8 cellular contexts compared by ENCODE assay signal in genomic region chr18:65938592-65939372, GRCh38.
DNase-seq lines count a peak whose midpoint lies in the region; ATAC-seq, FAIRE-seq and TF ChIP-seq lines count a peak whose summit lies in the region.

No MANE protein-coding gene starts in this region.

- no peaks in the 10 kb centered on the region for H4K20me1 ChIP-seq in H1 (replicated peaks in 1 of 2; ENCODE audit: control insufficient read depth in 1 of 2, insufficient read depth in 2 of 2, low read length in 2 of 2)

- H3K27ac ChIP-seq in H1 (ENCODE audit: low read depth, low read length) (no peak overlapping the region), thyroid gland (no peak overlapping the region), aorta (ENCODE audit: low read depth in 1 of 2, low read length in 2 of 2) (no peak overlapping the region)

- H3K79me2 ChIP-seq in H1 (ENCODE audit: control insufficient read depth in 1 of 2, insufficient read depth in 2 of 2, low read length in 2 of 2), result no peaks in the 10 kb centered on the region

- ATAC-seq in HG03066 (IDR thresholded peaks at IDR 0.05; ENCODE audit: low read depth, unreplicated experiment), result peak; percentile 80
- ATAC-seq in aorta (ENCODE audit: low FRiP score), result no peak
- no peak for ATAC-seq in stimulated activated effector memory CD8-positive, alpha-beta T cell treated with anti-CD3 and anti-CD28 coated beads, Interleukin-12 subunit alpha, Interleukin-12 subunit beta, amount 100 ng/mL, for 72 hours

- no peak for TF ChIP-seq EP300 in H1 (IDR thresholded peaks at IDR 0.05; ENCODE audit: borderline replicate concordance in 1 of 2, low read depth in 2 of 2, low read length in 2 of 2)

- no peak overlapping the region for H4K8ac ChIP-seq in H1 (ENCODE audit: extremely low read depth, insufficient read depth, low read length)

- no peak for TF ChIP-seq POLR2A in H1 (IDR thresholded peaks at IDR 0.05; ENCODE audit: control extremely low read depth in 1 of 2, low read depth in 2 of 2, low read length in 2 of 2)
- no peak for TF ChIP-seq POLR2A in thyroid gland (IDR thresholded peaks at IDR 0.05)

- H3K4me1 Mint-ChIP-seq in stimulated activated effector memory CD8-positive, alpha-beta T cell treated with anti-CD3 and anti-CD28 coated beads, Interleukin-12 subunit alpha, Interleukin-12 subunit beta, amount 100 ng/mL, for 72 hours, result no peaks in the 10 kb centered on the region

- WGBS in H1 (ENCODE audit: extremely low coverage in 1 of 2, insufficient coverage in 1 of 2, insufficient read length in 1 of 2, insufficient replicate concordance in 2 of 2, low coverage in 1 of 2, low lambda C conversion rate in 2 of 2, missing lambda C conversion rate in 1 of 2), 2 experiments, result 74% methylated on average over 4 of the region's 4 CpGs; no CpG with 5 or more reads in 1 of the 2 experiments
- 82 to 86% methylated on average over 4 of the region's 4 CpGs for WGBS in thyroid gland, 2 donors
- WGBS in aorta, 2 donors, result 77 to 86% methylated on average over 4 of the region's 4 CpGs

- intact Hi-C loops in thyroid gland (cut with DNase I), result no loop called here
- intact Hi-C loops in aorta (cut with DNase I), result no loop called here

- H3K79me1 ChIP-seq in H1 (ENCODE audit: low read depth, low read length), result no peaks in the 10 kb centered on the region

- H2AK5ac ChIP-seq in H1 (ENCODE audit: low read depth, low read length), result no peak overlapping the region

- POLR2A ChIA-PET in H1 (lab: Charles Lee; ENCODE audit: partially characterized antibody), result no interaction called here

- no peak overlapping the region for H3K56ac ChIP-seq in H1 (replicated peaks; ENCODE audit: insufficient read length, low read depth, low read length)

- DNase-seq in activated T-cell treated with anti-CD3 and anti-CD28 coated beads for 48 hours (ENCODE audit: low read depth), result peak; percentile 0
- DNase-seq in activated T-cell treated with anti-CD3 and anti-CD28 coated beads for 4 hours, result no peak
- DNase-seq in NCI-H82 (lab: John Stamatoyannopoulos, UW), result peak; percentile 75
- peak; percentile 25 to 62 for DNase-seq in H1 (ENCODE audit: low read depth in 1 of 2, low spot score in 2 of 2)
- peak; percentile 4 to 15 for DNase-seq in thyroid gland
- DNase-seq in aorta, result no peak
- no peak for DNase-seq in stimulated activated effector memory CD8-positive, alpha-beta T cell treated with anti-CD3 and anti-CD28 coated beads, Interleukin-12 subunit alpha, Interleukin-12 subunit beta, amount 100 ng/mL, for 72 hours (ENCODE audit: low spot score in 2 of 2)

- no peaks in the 10 kb centered on the region for H3K23me2 ChIP-seq in H1 (ENCODE audit: low read depth, low read length)

- no peak overlapping the region for H3K18ac ChIP-seq in H1 (ENCODE audit: extremely low read depth, low read length)

- H2AFZ ChIP-seq in H1 (ENCODE audit: low read length), result no peak overlapping the region

- TF ChIP-seq CTCF in H1 (IDR thresholded peaks at IDR 0.05; ENCODE audit: control extremely low read depth in 1 of 3, insufficient read depth in 1 of 3, low read depth in 1 of 3, low read length in 3 of 3) (peak; percentile 2 to 81 (median 58)), thyroid gland (IDR thresholded peaks at IDR 0.05) (no peak)

- H3K9ac ChIP-seq in H1 (replicated peaks in 1 of 4; ENCODE audit: extremely low read depth in 1 of 4, low read depth in 3 of 4, low read length in 3 of 4), result no peak overlapping the region

- CTCF ChIA-PET in H1 (lab: Charles Lee; ENCODE audit: partially characterized antibody), result interaction anchor here (0.6 to 2.5 kb wide), 14 partner anchors 11 to 557 kb away, joined by 3 to 13 read pairs (median 4); no protein-coding TSS in a partner anchor

- no peak overlapping the region for H3K4me3 ChIP-seq in H1 (ENCODE audit: extremely low read depth in 1 of 4, insufficient read depth in 2 of 4, low read depth in 3 of 4, low read length in 4 of 4)
- H3K4me3 ChIP-seq in thyroid gland (replicated peaks in 1 of 3), result no peak overlapping the region
- H3K4me3 ChIP-seq in aorta (ENCODE audit: low read length in 2 of 2), result no peak overlapping the region

- no peak overlapping the region for H3K4me2 ChIP-seq in H1 (ENCODE audit: insufficient read depth in 1 of 2, low read depth in 2 of 2, low read length in 2 of 2)

- H3K4ac ChIP-seq in H1 (replicated peaks; ENCODE audit: insufficient read length, low read depth, low read length), result no peak overlapping the region

- H2BK20ac ChIP-seq in H1 (ENCODE audit: low read length), result no peak overlapping the region

- H3K27me3 ChIP-seq in H1 (replicated peaks in 1 of 4; ENCODE audit: control insufficient read depth in 3 of 4, extremely low read depth in 1 of 4, insufficient read depth in 3 of 4, low read length in 3 of 4), result no peaks in the 10 kb centered on the region
- no peaks in the 10 kb centered on the region for H3K27me3 ChIP-seq in thyroid gland
- H3K27me3 ChIP-seq in aorta (ENCODE audit: control insufficient read depth in 1 of 2, insufficient read depth in 2 of 2, low read length in 1 of 2), result no peaks in the 10 kb centered on the region

- H2BK5ac ChIP-seq in H1 (ENCODE audit: low read depth, low read length), result no peak overlapping the region

- no peaks in the 10 kb centered on the region for H3K9me3 ChIP-seq in H1 (ENCODE audit: insufficient read depth in 2 of 2, low read depth in 1 of 2, low read length in 1 of 2)
- no peaks in the 10 kb centered on the region for H3K9me3 ChIP-seq in thyroid gland
- peaks cover 1% of the 10 kb centered on the region for H3K9me3 ChIP-seq in aorta (ENCODE audit: control insufficient read depth, low read length)

- no peak overlapping the region for H3K14ac ChIP-seq in H1 (ENCODE audit: insufficient read length)

- H3K36me3 Mint-ChIP-seq in stimulated activated effector memory CD8-positive, alpha-beta T cell treated with anti-CD3 and anti-CD28 coated beads, Interleukin-12 subunit alpha, Interleukin-12 subunit beta, amount 100 ng/mL, for 72 hours, result no peaks in the 10 kb centered on the region

- H4K91ac ChIP-seq in H1 (replicated peaks; ENCODE audit: insufficient read length, low read length), result no peak overlapping the region

- no peak overlapping the region for H2BK15ac ChIP-seq in H1 (ENCODE audit: low read length)

- H3K23ac ChIP-seq in H1 (ENCODE audit: insufficient read length), result no peak overlapping the region

- H2BK120ac ChIP-seq in H1 (replicated peaks; ENCODE audit: low read depth, low read length), result no peak overlapping the region

- peak; percentile 74 to 77 for TF ChIP-seq RAD21 in H1 (IDR thresholded peaks at IDR 0.05 in 1 of 2, conservative IDR thresholded peaks at IDR 0.05 in 1 of 2; ENCODE audit: low read depth in 2 of 2, low read length in 2 of 2)

- H3K9me3 Mint-ChIP-seq in stimulated activated effector memory CD8-positive, alpha-beta T cell treated with anti-CD3 and anti-CD28 coated beads, Interleukin-12 subunit alpha, Interleukin-12 subunit beta, amount 100 ng/mL, for 72 hours, result peaks cover 29% of the 10 kb centered on the region

- H3K4me1 ChIP-seq in H1 (replicated peaks in 1 of 4; ENCODE audit: control insufficient read depth in 3 of 4, insufficient read depth in 4 of 4, low read length in 3 of 4) (peaks cover 0 to 8% (median 3%) of the 10 kb centered on the region in 4 experiments; a peak in 3 of 7 replicates), thyroid gland (no peaks in the 10 kb centered on the region), aorta (ENCODE audit: control insufficient read depth in 1 of 2, insufficient read depth in 2 of 2, low read length in 2 of 2) (no peaks in the 10 kb centered on the region)

- H3K27ac Mint-ChIP-seq in stimulated activated effector memory CD8-positive, alpha-beta T cell treated with anti-CD3 and anti-CD28 coated beads, Interleukin-12 subunit alpha, Interleukin-12 subunit beta, amount 100 ng/mL, for 72 hours, result no peak overlapping the region

- FAIRE-seq in H1 (lab: Jason Lieb, UNC), result peak; percentile 84

- H4K5ac ChIP-seq in H1 (ENCODE audit: insufficient read length, low read depth, low read length), result no peak overlapping the region

- no peak overlapping the region for H2BK12ac ChIP-seq in H1 (ENCODE audit: low read depth, low read length)

- H3K4me3 Mint-ChIP-seq in stimulated activated effector memory CD8-positive, alpha-beta T cell treated with anti-CD3 and anti-CD28 coated beads, Interleukin-12 subunit alpha, Interleukin-12 subunit beta, amount 100 ng/mL, for 72 hours, result no peak overlapping the region

- H3K36me3 ChIP-seq in H1 (ENCODE audit: control insufficient read depth in 2 of 4, insufficient read depth in 4 of 4, low read length in 3 of 4), result no peaks in the 10 kb centered on the region
- H3K36me3 ChIP-seq in thyroid gland, result no peaks in the 10 kb centered on the region
- H3K36me3 ChIP-seq in aorta (ENCODE audit: control insufficient read depth in 1 of 2, insufficient read depth in 2 of 2, low read length in 1 of 2), result no peaks in the 10 kb centered on the region

TF ChIP-seq in H1, 55 proteins besides CTCF, POLR2A, EP300 and RAD21:
- TF ChIP-seq SRF (IDR thresholded peaks at IDR 0.05; ENCODE audit: low read depth, low read length), result peak; percentile 70; the same call in 1 of the 2 replicates
- peak; percentile 87 for TF ChIP-seq YY1 (IDR thresholded peaks at IDR 0.05; ENCODE audit: low read depth, low read length)
- TF ChIP-seq POLR2AphosphoS5 (IDR thresholded peaks at IDR 0.05; ENCODE audit: low read depth, low read length), result no peak
- no peak for TF ChIP-seq BACH1 (IDR thresholded peaks at IDR 0.05; ENCODE audit: low read length)

Comparison
In these comparisons a context has a peak if more than half of its experiments do, and no peak if none do; other contexts are left out.
1. DNase-seq: peak in activated T-cell treated with anti-CD3 and anti-CD28 coated beads for 48 hours (single experiment), NCI-H82 (single experiment), H1 (2 of 2) and thyroid gland (2 of 2); none in activated T-cell treated with anti-CD3 and anti-CD28 coated beads for 4 hours (single experiment), aorta (0 of 2) and stimulated activated effector memory CD8-positive, alpha-beta T cell treated with anti-CD3 and anti-CD28 coated beads, Interleukin-12 subunit alpha, Interleukin-12 subunit beta, amount 100 ng/mL, for 72 hours (0 of 2).
2. CTCF ChIP-seq: peak in H1 (3 of 3); none in thyroid gland (0 of 6).